ENCODE assay signal across 1 cellular context in genomic region chr7:17109017-17109416, GRCh38.
A peak's percentile ranks its signal among the peaks of the same experiment; 100 is the strongest.
TF ChIP-seq lines count a peak whose summit lies in the region.

No MANE protein-coding gene starts in this region.

TF ChIP-seq in HEK293, 187 proteins besides CTCF, POLR2A, EP300 and RAD21 (continued from another document):
- TF ChIP-seq, protein P1, sequence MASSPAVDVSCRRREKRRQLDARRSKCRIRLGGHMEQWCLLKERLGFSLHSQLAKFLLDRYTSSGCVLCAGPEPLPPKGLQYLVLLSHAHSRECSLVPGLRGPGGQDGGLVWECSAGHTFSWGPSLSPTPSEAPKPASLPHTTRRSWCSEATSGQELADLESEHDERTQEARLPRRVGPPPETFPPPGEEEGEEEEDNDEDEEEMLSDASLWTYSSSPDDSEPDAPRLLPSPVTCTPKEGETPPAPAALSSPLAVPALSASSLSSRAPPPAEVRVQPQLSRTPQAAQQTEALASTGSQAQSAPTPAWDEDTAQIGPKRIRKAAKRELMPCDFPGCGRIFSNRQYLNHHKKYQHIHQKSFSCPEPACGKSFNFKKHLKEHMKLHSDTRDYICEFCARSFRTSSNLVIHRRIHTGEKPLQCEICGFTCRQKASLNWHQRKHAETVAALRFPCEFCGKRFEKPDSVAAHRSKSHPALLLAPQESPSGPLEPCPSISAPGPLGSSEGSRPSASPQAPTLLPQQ (tag by site-specific recombination; IDR thresholded peaks at IDR 0.05), result 0 out of 2 replicates have a peak, but pooled peaks have one; percentile 16
- TF ChIP-seq KLF10 (tag by site-specific recombination; IDR thresholded peaks at IDR 0.05) (0 out of 2 replicates have a peak, but pooled peaks have one; percentile 23), KLF8 (tag by site-specific recombination; IDR thresholded peaks at IDR 0.05) (no peak), ZNF214 (tag by site-specific recombination; IDR thresholded peaks at IDR 0.05; ENCODE audit: borderline replicate concordance) (no peak), ZNF629 (tag by site-specific recombination; IDR thresholded peaks at IDR 0.05) (peak; percentile 43; the same call in 1 of the 2 replicates)
TF ChIP-seq in HEK293: peak in this region for 9.
